Comparison of ENCODE assay signal across 13 cellular contexts in genomic region chr17:78120971-78121800, GRCh38. TPM values are rescaled to one million over a fixed set of nuclear protein-coding genes. Genes with fewer than 3 reads are reported as not detected.
DNase-seq lines count a peak whose midpoint lies in the region; ATAC-seq, FAIRE-seq and TF ChIP-seq lines count a peak whose summit lies in the region.
"Had no signal": no experiment of that assay in that cellular context is flagged by ENCODE, and none has a peak within 500 bp of the region (broad histone marks: within the 10 kb centered on the region; RNA-seq: fewer than 3 reads in every experiment).

No MANE protein-coding gene starts in this region.

- no peak overlapping the region for H4K5ac ChIP-seq in H1 (ENCODE audit: insufficient read length, low read depth, low read length)

- no peak overlapping the region for H3K18ac ChIP-seq in H1 (ENCODE audit: extremely low read depth, low read length)

- H4K91ac ChIP-seq in H1 (replicated peaks; ENCODE audit: insufficient read length, low read length), result no peak overlapping the region

- H3K4ac ChIP-seq in H1 (replicated peaks; ENCODE audit: insufficient read length, low read depth, low read length), result no peak overlapping the region

- H3K27ac ChIP-seq in H1 (ENCODE audit: low read depth, low read length) (no peak overlapping the region), upper lobe of left lung (peak overlapping the region in 2 of 4 donors; percentile 44 to 56)
- H3K27ac ChIP-seq: pancreas had no signal

- intact Hi-C loops in activated CD4-positive, alpha-beta memory T cell treated with anti-CD3 and anti-CD28 coated beads for 36 hours (cut with micrococcal nuclease), result loop anchor here (1.0 kb wide), 1 partner anchor 13 kb away; no protein-coding TSS in a partner anchor

- H3K4me3 Mint-ChIP-seq in activated CD4-positive, alpha-beta memory T cell treated with anti-CD3 and anti-CD28 coated beads for 36 hours, result peak overlapping the region; percentile 72

- H2AFZ ChIP-seq in H1 (ENCODE audit: low read length), result no peak overlapping the region

- no peak for TF ChIP-seq EP300 in H1 (IDR thresholded peaks at IDR 0.05; ENCODE audit: borderline replicate concordance in 1 of 2, low read depth in 2 of 2, low read length in 2 of 2)
- TF ChIP-seq EP300 in upper lobe of left lung (IDR thresholded peaks at IDR 0.05), result no peak

- TF ChIP-seq RAD21 in H1 (IDR thresholded peaks at IDR 0.05 in 1 of 2, conservative IDR thresholded peaks at IDR 0.05 in 1 of 2; ENCODE audit: low read depth in 2 of 2, low read length in 2 of 2), result no peak

- peak overlapping the region; percentile 77 for H3K27ac Mint-ChIP-seq in activated CD4-positive, alpha-beta memory T cell treated with anti-CD3 and anti-CD28 coated beads for 36 hours

- peaks cover 49% of the 10 kb centered on the region for H3K36me3 Mint-ChIP-seq in activated CD4-positive, alpha-beta memory T cell treated with anti-CD3 and anti-CD28 coated beads for 36 hours

- peak; percentile 47 for DNase-seq in stimulated activated CD4-positive, alpha-beta T cell treated with anti-CD3 and anti-CD28 coated beads, Interleukin-4, amount 100 ng/mL, for 1 hour
- DNase-seq in stimulated activated CD4-positive, alpha-beta T cell treated with anti-CD3 and anti-CD28 coated beads, Interleukin-1b, Interleukin-23, amount 100 ng/mL, for 48 hours, result no peak
- DNase-seq in activated CD4-positive, alpha-beta memory T cell treated with anti-CD3 and anti-CD28 coated beads for 36 hours, result peak; percentile 75
- DNase-seq in H1 (ENCODE audit: low read depth in 1 of 2, low spot score in 2 of 2) (no peak), upper lobe of left lung (peak; percentile 23 to 84), NCI-H748 treated with DMSO at 0.1 percent for 48 hours (lab: John Stamatoyannopoulos, UW) (no peak), NCI-H2227 (lab: John Stamatoyannopoulos, UW; ENCODE audit: unreplicated experiment) (no peak)
- DNase-seq: AML-193, amygdala had no signal

- H3K9ac ChIP-seq in H1 (replicated peaks in 1 of 4; ENCODE audit: extremely low read depth in 1 of 4, low read depth in 3 of 4, low read length in 3 of 4), result no peak overlapping the region

- H2BK20ac ChIP-seq in H1 (ENCODE audit: low read length), result no peak overlapping the region

- peaks cover 0 to under 1% (median under 1%) of the 10 kb centered on the region in 4 experiments; a peak in 6 of 7 replicates for H3K4me1 ChIP-seq in H1 (replicated peaks in 1 of 4; ENCODE audit: control insufficient read depth in 3 of 4, insufficient read depth in 4 of 4, low read length in 3 of 4)
- H3K4me1 ChIP-seq in upper lobe of left lung, result peaks cover 16 to 47% (median 33%) of the 10 kb centered on the region in 4 donors
- H3K4me1 ChIP-seq: pancreas had no signal

- POLR2A ChIA-PET in activated CD4-positive, alpha-beta memory T cell treated with anti-CD3 and anti-CD28 coated beads for 36 hours (lab: Charles Lee), result interaction anchor here (0.5 to 1.5 kb wide), 4 partner anchors 9 to 19 kb away, joined by 3 to 4 read pairs (median 3); partner anchors contain the start of gene TMC8
- POLR2A ChIA-PET in H1 (lab: Charles Lee; ENCODE audit: partially characterized antibody), result interaction anchor here (1.2 to 1.9 kb wide), 2 partner anchors 10 to 14 kb away, joined by 4 to 5 read pairs; partner anchors contain the start of gene TMC8

- no peak for TF ChIP-seq CTCF in H1 (IDR thresholded peaks at IDR 0.05; ENCODE audit: control extremely low read depth in 1 of 3, insufficient read depth in 1 of 3, low read depth in 1 of 3, low read length in 3 of 3)
- no peak for TF ChIP-seq CTCF in upper lobe of left lung (IDR thresholded peaks at IDR 0.05)

- no peaks in the 10 kb centered on the region for H3K79me2 ChIP-seq in H1 (ENCODE audit: control insufficient read depth in 1 of 2, insufficient read depth in 2 of 2, low read length in 2 of 2)

- H4K8ac ChIP-seq in H1 (ENCODE audit: extremely low read depth, insufficient read depth, low read length), result peak overlapping the region; percentile 68; the same call in 1 of the 2 replicates

- no peak overlapping the region for H3K56ac ChIP-seq in H1 (replicated peaks; ENCODE audit: insufficient read length, low read depth, low read length)

- no peak overlapping the region for H2BK5ac ChIP-seq in H1 (ENCODE audit: low read depth, low read length)

- H3K4me3 ChIP-seq in H1 (ENCODE audit: extremely low read depth in 1 of 4, insufficient read depth in 2 of 4, low read depth in 3 of 4, low read length in 4 of 4), result no peak overlapping the region
- peak overlapping the region in 1 of 4 donors; percentile 4 for H3K4me3 ChIP-seq in upper lobe of left lung
- H3K4me3 ChIP-seq: pancreas had no signal

- H3K9me3 Mint-ChIP-seq in activated CD4-positive, alpha-beta memory T cell treated with anti-CD3 and anti-CD28 coated beads for 36 hours, result no peaks in the 10 kb centered on the region

- FAIRE-seq in H1 (lab: Jason Lieb, UNC), result no peak
- FAIRE-seq: islet of Langerhans, pancreas had no signal

- no peak overlapping the region for H2BK15ac ChIP-seq in H1 (ENCODE audit: low read length)

- H3K14ac ChIP-seq in H1 (ENCODE audit: insufficient read length), result no peak overlapping the region

- WGBS in H1 (ENCODE audit: extremely low coverage in 1 of 2, insufficient coverage in 1 of 2, insufficient read length in 1 of 2, insufficient replicate concordance in 2 of 2, low coverage in 1 of 2, low lambda C conversion rate in 2 of 2, missing lambda C conversion rate in 1 of 2), 2 experiments, result 94% methylated on average over 34 of the region's 35 CpGs; no CpG with 5 or more reads in 1 of the 2 experiments
- WGBS in upper lobe of left lung, 2 donors, result 62 to 82% methylated on average over 8 to 35 of the region's 35 CpGs

- H2BK12ac ChIP-seq in H1 (ENCODE audit: low read depth, low read length), result no peak overlapping the region

- H3K27me3 ChIP-seq in H1 (replicated peaks in 1 of 4; ENCODE audit: control insufficient read depth in 3 of 4, extremely low read depth in 1 of 4, insufficient read depth in 3 of 4, low read length in 3 of 4) (no peaks in the 10 kb centered on the region), upper lobe of left lung (no peaks in the 10 kb centered on the region)
- H3K27me3 ChIP-seq: pancreas had no signal

- H3K9me3 ChIP-seq in H1 (ENCODE audit: insufficient read depth in 2 of 2, low read depth in 1 of 2, low read length in 1 of 2) (no peaks in the 10 kb centered on the region), upper lobe of left lung (no peaks in the 10 kb centered on the region)
- H3K9me3 ChIP-seq: pancreas had no signal

- peaks cover 7% of the 10 kb centered on the region; the same call in 1 of the 2 replicates for H3K23me2 ChIP-seq in H1 (ENCODE audit: low read depth, low read length)

- no peak overlapping the region for H3K23ac ChIP-seq in H1 (ENCODE audit: insufficient read length)

- peaks cover 2 to 23% of the 10 kb centered on the region in 2 experiments for H4K20me1 ChIP-seq in H1 (replicated peaks in 1 of 2; ENCODE audit: control insufficient read depth in 1 of 2, insufficient read depth in 2 of 2, low read length in 2 of 2)

- no peak overlapping the region for H2BK120ac ChIP-seq in H1 (replicated peaks; ENCODE audit: low read depth, low read length)

- TF ChIP-seq POLR2A in H1 (IDR thresholded peaks at IDR 0.05; ENCODE audit: control extremely low read depth in 1 of 2, low read depth in 2 of 2, low read length in 2 of 2), result no peak
- no peak for TF ChIP-seq POLR2A in upper lobe of left lung (IDR thresholded peaks at IDR 0.05)

- peaks cover 51% of the 10 kb centered on the region for H3K4me1 Mint-ChIP-seq in activated CD4-positive, alpha-beta memory T cell treated with anti-CD3 and anti-CD28 coated beads for 36 hours (ENCODE audit: low read depth)

- CTCF ChIA-PET in activated CD4-positive, alpha-beta memory T cell treated with anti-CD3 and anti-CD28 coated beads for 36 hours (lab: Charles Lee), result interaction anchor here (0.8 to 11.2 kb wide), 4 partner anchors 8 to 52 kb away, joined by 3 to 99 read pairs (median 11); partner anchors contain the start of gene TMC8
- CTCF ChIA-PET in H1 (lab: Charles Lee; ENCODE audit: partially characterized antibody), result interaction anchor here (1.3 to 11.4 kb wide), 2 partner anchors 16 to 55 kb away, joined by 4 to 122 read pairs; no protein-coding TSS in a partner anchor

- ATAC-seq in upper lobe of left lung (ENCODE audit: low FRiP score in 2 of 2) (no peak), GM18870 (IDR thresholded peaks at IDR 0.05; ENCODE audit: unreplicated experiment) (no peak)
- ATAC-seq: pancreas had no signal

- no peak overlapping the region for H3K4me2 ChIP-seq in H1 (ENCODE audit: insufficient read depth in 1 of 2, low read depth in 2 of 2, low read length in 2 of 2)

- H3K36me3 ChIP-seq in H1 (ENCODE audit: control insufficient read depth in 2 of 4, insufficient read depth in 4 of 4, low read length in 3 of 4) (peaks cover 2 to 32% (median 13%) of the 10 kb centered on the region in 4 experiments; a peak in 5 of 8 replicates), upper lobe of left lung (peaks cover 17 to 84% (median 69%) of the 10 kb centered on the region in 4 donors)

- no peak overlapping the region for H2AK5ac ChIP-seq in H1 (ENCODE audit: low read depth, low read length)

- H3K27me3 Mint-ChIP-seq in activated CD4-positive, alpha-beta memory T cell treated with anti-CD3 and anti-CD28 coated beads for 36 hours, result no peaks in the 10 kb centered on the region

- H3K79me1 ChIP-seq in H1 (ENCODE audit: low read depth, low read length), result peaks cover 3% of the 10 kb centered on the region

RNA-seq across cellular contexts. Expression of gene TMC6, which starts 7.4 kb away (rescaled TPM):
- total RNA-seq in activated CD4-positive, alpha-beta memory T cell treated with anti-CD3 and anti-CD28 coated beads for 36 hours, result 100 to 1,000 TPM; 157 to 162 TPM
- 73.1 and 77.6 TPM in 2 replicates for total RNA-seq in H1 (2021; fragmentation: NEBNext Ultra II Directional; extraction: Animal tissue kit (Norgen Biotek cat#: 25700))
- polyA plus RNA-seq in H1 (2011; rRNA removed), result 39.4 and 60.4 TPM in 2 replicates
- polyA plus RNA-seq in H1 (2011; cell fraction: cytosol; rRNA removed), result 44.5 TPM
- polyA plus RNA-seq in H1 (2011; cell fraction: nucleus; rRNA removed), result 199 TPM
- 27.4 to 67.3 TPM (median 60.1 TPM) in 4 replicates for polyA plus RNA-seq in H1 (2012, experiment 1 of 2)
- polyA plus RNA-seq in H1 (2012, experiment 2 of 2), result 36.6 TPM
- polyA plus RNA-seq in H1 (2013, experiment 1 of 2), result 74.5 TPM
- 73.3 TPM for polyA plus RNA-seq in H1 (2013, experiment 2 of 2)
- 17.7 and 21.2 TPM in 2 replicates for polyA minus RNA-seq in H1 (2011; rRNA and poly(A)+ RNA removed)
- 35.7 TPM for polyA minus RNA-seq in H1 (2011; cell fraction: cytosol; rRNA and poly(A)+ RNA removed)
- 49.9 TPM for polyA minus RNA-seq in H1 (2011; cell fraction: nucleus; rRNA and poly(A)+ RNA removed)
- total RNA-seq in upper lobe of left lung, result 100 to 1,000 TPM in 5 of 6 donors, 10 to 100 TPM in 1; 51.4 to 216 (median 195) TPM

RNA-seq across cellular contexts. Expression of gene TMC8, which starts 9.4 kb away (rescaled TPM):
- 100 to 1,000 TPM; 134 to 140 TPM for total RNA-seq in activated CD4-positive, alpha-beta memory T cell treated with anti-CD3 and anti-CD28 coated beads for 36 hours
- 2.0 and 2.8 TPM in 2 replicates for total RNA-seq in H1 (2021; fragmentation: NEBNext Ultra II Directional; extraction: Animal tissue kit (Norgen Biotek cat#: 25700))
- 1.00 and 3.0 TPM in 2 replicates for polyA plus RNA-seq in H1 (2011; rRNA removed)
- polyA plus RNA-seq in H1 (2011; cell fraction: cytosol; rRNA removed), result 0.83 TPM
- polyA plus RNA-seq in H1 (2011; cell fraction: nucleus; rRNA removed), result 5.4 TPM
- polyA plus RNA-seq in H1 (2012, experiment 1 of 2), result 1.2 to 3.1 TPM (median 1.6 TPM) in 4 replicates
- polyA plus RNA-seq in H1 (2012, experiment 2 of 2), result 0.49 TPM
- polyA plus RNA-seq in H1 (2013, experiment 1 of 2), result 2.3 TPM
- polyA plus RNA-seq in H1 (2013, experiment 2 of 2), result 2.6 TPM
- 0.83 and 2.0 TPM in 2 replicates for polyA minus RNA-seq in H1 (2011; rRNA and poly(A)+ RNA removed)
- polyA minus RNA-seq in H1 (2011; cell fraction: cytosol; rRNA and poly(A)+ RNA removed), result not detected
- polyA minus RNA-seq in H1 (2011; cell fraction: nucleus; rRNA and poly(A)+ RNA removed), result 2.7 TPM
- total RNA-seq in upper lobe of left lung, result 10 to 100 TPM; 10.8 to 65.0 (median 33.8) TPM

RNA-seq across cellular contexts. Expression of gene C17orf99, which starts 25.0 kb away (rescaled TPM):
- total RNA-seq in activated CD4-positive, alpha-beta memory T cell treated with anti-CD3 and anti-CD28 coated beads for 36 hours, result not detected
- total RNA-seq in H1 (2021; fragmentation: NEBNext Ultra II Directional; extraction: Animal tissue kit (Norgen Biotek cat#: 25700)), result not detected in 2 replicates
- not detected in 2 replicates for polyA plus RNA-seq in H1 (2011; rRNA removed)
- polyA plus RNA-seq in H1 (2011; cell fraction: cytosol; rRNA removed), result not detected
- not detected for polyA plus RNA-seq in H1 (2011; cell fraction: nucleus; rRNA removed)
- not detected in 4 replicates for polyA plus RNA-seq in H1 (2012, experiment 1 of 2)
- not detected for polyA plus RNA-seq in H1 (2012, experiment 2 of 2)
- polyA plus RNA-seq in H1 (2013, experiment 1 of 2), result not detected
- not detected for polyA plus RNA-seq in H1 (2013, experiment 2 of 2)
- polyA minus RNA-seq in H1 (2011; rRNA and poly(A)+ RNA removed), result not detected in 2 replicates
- not detected for polyA minus RNA-seq in H1 (2011; cell fraction: cytosol; rRNA and poly(A)+ RNA removed)
- polyA minus RNA-seq in H1 (2011; cell fraction: nucleus; rRNA and poly(A)+ RNA removed), result not detected
- 1 to 10 TPM in 1 of 6 donors, under 1 TPM in 2, not detected in 3; 0.46 to 1.1 (median 0.54) TPM for total RNA-seq in upper lobe of left lung
- total RNA-seq: pancreas; T-helper 1 cell treated with Interleukin-12 subunit alpha and Interleukin-12 subunit beta and Interleukin-4 antibody, amounts not matched to agents 30 ng/mL and 1 ng/mL, for 36 hours had no signal
- polyA plus RNA-seq: pancreas had no signal

RNA-seq across cellular contexts. Expression of gene SYNGR2, which starts 47.2 kb away (rescaled TPM):
- 10 to 100 TPM; 79.2 to 87.7 TPM for total RNA-seq in activated CD4-positive, alpha-beta memory T cell treated with anti-CD3 and anti-CD28 coated beads for 36 hours
- total RNA-seq in H1 (2021; fragmentation: NEBNext Ultra II Directional; extraction: Animal tissue kit (Norgen Biotek cat#: 25700)), result 48.4 and 50.0 TPM in 2 replicates
- 139 and 209 TPM in 2 replicates for polyA plus RNA-seq in H1 (2011; rRNA removed)
- polyA plus RNA-seq in H1 (2011; cell fraction: cytosol; rRNA removed), result 92.9 TPM
- polyA plus RNA-seq in H1 (2011; cell fraction: nucleus; rRNA removed), result 102 TPM
- 32.5 to 57.4 TPM (median 51.2 TPM) in 4 replicates for polyA plus RNA-seq in H1 (2012, experiment 1 of 2)
- polyA plus RNA-seq in H1 (2012, experiment 2 of 2), result 37.5 TPM
- polyA plus RNA-seq in H1 (2013, experiment 1 of 2), result 42.0 TPM
- 51.5 TPM for polyA plus RNA-seq in H1 (2013, experiment 2 of 2)
- polyA minus RNA-seq in H1 (2011; rRNA and poly(A)+ RNA removed), result 53.5 and 79.1 TPM in 2 replicates
- 28.6 TPM for polyA minus RNA-seq in H1 (2011; cell fraction: cytosol; rRNA and poly(A)+ RNA removed)
- 27.7 TPM for polyA minus RNA-seq in H1 (2011; cell fraction: nucleus; rRNA and poly(A)+ RNA removed)
- 100 to 1,000 TPM; 110 to 265 (median 179) TPM for total RNA-seq in upper lobe of left lung

Comparison
In these comparisons a context has a peak if more than half of its experiments do, and no peak if none do; other contexts are left out.
1. DNase-seq: peak in stimulated activated CD4-positive, alpha-beta T cell treated with anti-CD3 and anti-CD28 coated beads, Interleukin-4, amount 100 ng/mL, for 1 hour (single experiment), activated CD4-positive, alpha-beta memory T cell treated with anti-CD3 and anti-CD28 coated beads for 36 hours (single experiment) and upper lobe of left lung (2 of 2); none in stimulated activated CD4-positive, alpha-beta T cell treated with anti-CD3 and anti-CD28 coated beads, Interleukin-1b, Interleukin-23, amount 100 ng/mL, for 48 hours (single experiment), H1 (0 of 2), NCI-H748 treated with DMSO at 0.1 percent for 48 hours (single experiment) and NCI-H2227 (single experiment).